ENCODE assay signal across 24 cellular contexts in genomic region chr2:27802547-27802946, GRCh38. TPM values are rescaled to one million over a fixed set of nuclear protein-coding genes. Genes with fewer than 3 reads are reported as not detected.
A peak's percentile ranks its signal among the peaks of the same experiment; 100 is the strongest.
DNase-seq lines count a peak whose midpoint lies in the region; ATAC-seq and TF ChIP-seq lines count a peak whose summit lies in the region.
"Had no signal": no experiment of that assay in that cellular context is flagged by ENCODE, and none has a peak within 500 bp of the region (broad histone marks: within the 10 kb centered on the region; RNA-seq: fewer than 3 reads in every experiment).

No MANE protein-coding gene starts in this region.

- DNase-seq in left ventricle myocardium inferior: no peak
- DNase-seq in left cardiac atrium: no peak
- no peak for DNase-seq in HFFc6
- no peak for DNase-seq in esophagus muscularis mucosa (ENCODE audit: extremely low spot score)
- no peak for DNase-seq in OCI-LY7 (ENCODE audit: low spot score)
- DNase-seq in MG63: no peak
- DNase-seq in activated CD4-positive, alpha-beta T cell treated with anti-CD3 and anti-CD28 coated beads for 48 hours: no peak
- DNase-seq: AML-193; CD8-positive, alpha-beta memory T cell; DMS 273 treated with DMSO at 0.1 percent for 48 hours; DMS79; EL; GF-D8; GOT3; KG1; NCI-H1048; NCI-H1417; NCI-H1694; NCI-H2029 treated with DMSO at 0.1 percent for 48 hours; NCI-H510A; PC-3; SHP77 had no signal

- BruUV-seq in OCI-LY7 (replicated peaks; lab: Mats Ljungman, UMichigan): no TSS peak

- TF ChIP-seq POLR2A in esophagus muscularis mucosa (IDR thresholded peaks at IDR 0.05; ENCODE audit: low read depth): no peak

- no peak for TF ChIP-seq CTCF in left ventricle myocardium inferior (IDR thresholded peaks at IDR 0.05; ENCODE audit: borderline replicate concordance)
- no peak for TF ChIP-seq CTCF in HFFc6 (IDR thresholded peaks at IDR 0.05)
- TF ChIP-seq CTCF in esophagus muscularis mucosa (IDR thresholded peaks at IDR 0.05): no peak
- no peak for TF ChIP-seq CTCF in OCI-LY7 (conservative IDR thresholded peaks at IDR 0.05; ENCODE audit: low read length)

- H3K27me3 Mint-ChIP-seq in HFFc6 (ENCODE audit: insufficient read depth): no peaks in the 10 kb centered on the region
- H3K27me3 Mint-ChIP-seq: CD8-positive, alpha-beta memory T cell had no signal

- POLR2A ChIA-PET in OCI-LY7 (lab: Charles Lee): no interaction called here

- H2AFZ ChIP-seq in OCI-LY7 (ENCODE audit: low read length): no peak overlapping the region

- H3K9me3 ChIP-seq in left ventricle myocardium inferior (replicated peaks) (no peaks in the 10 kb centered on the region), esophagus muscularis mucosa (no peaks in the 10 kb centered on the region), OCI-LY7 (ENCODE audit: low read length) (no peaks in the 10 kb centered on the region), MG63 (no peaks in the 10 kb centered on the region)
- H3K9me3 ChIP-seq: HAP-1 had no signal

- 88% methylated on average over 6 of the region's 6 CpGs for WGBS in esophagus muscularis mucosa

- no peaks in the 10 kb centered on the region for H4K20me1 ChIP-seq in OCI-LY7 (ENCODE audit: insufficient read depth, low read length)

- H3K4me1 ChIP-seq in left ventricle myocardium inferior (peaks cover 55% of the 10 kb centered on the region), esophagus muscularis mucosa (peaks cover 33 to 59% (median 40%) of the 10 kb centered on the region in 4 donors), OCI-LY7 (ENCODE audit: insufficient read depth, low read length, poor library complexity, severe bottlenecking) (no peaks in the 10 kb centered on the region)
- H3K4me1 ChIP-seq: HAP-1 had no signal

- H3K4me3 ChIP-seq in left ventricle myocardium inferior (no peak overlapping the region), esophagus muscularis mucosa (no peak overlapping the region), OCI-LY7 (ENCODE audit: low read depth, low read length, poor library complexity, severe bottlenecking) (no peak overlapping the region), MG63 (no peak overlapping the region)
- H3K4me3 ChIP-seq: HAP-1 had no signal

- intact Hi-C loops in left ventricle myocardium inferior (cut with micrococcal nuclease) (no loop called here), left cardiac atrium (cut with DNase I) (no loop called here), esophagus muscularis mucosa (cut with DNase I) (no loop called here), OCI-LY7 (cut with micrococcal nuclease; ENCODE audit: unreplicated experiment) (no loop called here)

- H3K9me2 ChIP-seq in OCI-LY7 (ENCODE audit: insufficient read depth, low read length): no peaks in the 10 kb centered on the region

- no peaks in the 10 kb centered on the region for H3K79me2 ChIP-seq in OCI-LY7 (ENCODE audit: insufficient read depth, low read depth, low read length)

- peaks cover 17% of the 10 kb centered on the region for H3K36me3 Mint-ChIP-seq in HFFc6 (ENCODE audit: low read depth)

- H3K9me3 Mint-ChIP-seq in HFFc6: no peaks in the 10 kb centered on the region
- H3K9me3 Mint-ChIP-seq: CD8-positive, alpha-beta memory T cell had no signal

- no peak overlapping the region for H3K4me3 Mint-ChIP-seq in HFFc6
- H3K4me3 Mint-ChIP-seq: CD8-positive, alpha-beta memory T cell had no signal

- CTCF ChIA-PET in OCI-LY7 (lab: Charles Lee; ENCODE audit: unreplicated experiment): no interaction called here

- H3K27ac Mint-ChIP-seq in HFFc6: 0 out of 2 replicates have a peak overlapping the region, but pooled peaks have one; percentile 9

- ATAC-seq in left cardiac atrium: no peak
- ATAC-seq: PC-3 had no signal

- peak overlapping the region; percentile 29 for H3K27ac ChIP-seq in left ventricle myocardium inferior (replicated peaks)
- peak overlapping the region in 3 of 4 donors; percentile 55 to 61 (median 58) for H3K27ac ChIP-seq in esophagus muscularis mucosa (replicated peaks in 1 of 4)
- H3K27ac ChIP-seq in OCI-LY7 (ENCODE audit: low read depth, low read length, poor library complexity, severe bottlenecking): no peak overlapping the region
- H3K27ac ChIP-seq: C4-2B had no signal

- no peak overlapping the region for H3K4me2 ChIP-seq in OCI-LY7 (ENCODE audit: low read length)

- H3K36me3 ChIP-seq in left ventricle myocardium inferior (no peaks in the 10 kb centered on the region), esophagus muscularis mucosa (no peaks in the 10 kb centered on the region), OCI-LY7 (ENCODE audit: insufficient read depth, low read length) (no peaks in the 10 kb centered on the region), MG63 (no peaks in the 10 kb centered on the region)
- H3K36me3 ChIP-seq: HAP-1 had no signal

- H3K27me3 ChIP-seq in left ventricle myocardium inferior (ENCODE audit: low read depth) (no peaks in the 10 kb centered on the region), esophagus muscularis mucosa (no peaks in the 10 kb centered on the region), MG63 (no peaks in the 10 kb centered on the region)

- TF ChIP-seq EP300 in esophagus muscularis mucosa (IDR thresholded peaks at IDR 0.05): no peak

- peaks cover 84% of the 10 kb centered on the region for H3K4me1 Mint-ChIP-seq in HFFc6 (ENCODE audit: low read depth)
- H3K4me1 Mint-ChIP-seq: CD8-positive, alpha-beta memory T cell had no signal

RNA-seq across cellular contexts. Expression of gene MRPL33, which starts 31.0 kb away (rescaled TPM):
- total RNA-seq in left ventricle myocardium inferior (390 TPM), left cardiac atrium (100 to 1,000 TPM; 198 to 226 TPM), esophagus muscularis mucosa (100 to 1,000 TPM; 283 to 500 (median 345) TPM), OCI-LY7 (2022) (40.4 and 43.8 TPM in 2 replicates)
- total RNA-seq in HFFc6 (2021; fragmentation: NEBNext Ultra II Directional; extraction: Animal tissue kit (Norgen Biotek cat#: 25700)): 100 to 1,000 TPM; 106 to 151 (median 128) TPM
- total RNA-seq in OCI-LY7 (2014; rRNA removed; shearing (Covaris generic)): 51.2 and 51.5 TPM in 2 replicates
- total RNA-seq in MG63 (2014; rRNA removed; shearing (Covaris generic); ENCODE audit: low replicate concordance): 166 and 232 TPM in 2 replicates
